Comparison of ENCODE assay signal across 7 cellular contexts in genomic region chr20:60378620-60379019, GRCh38.
"Had no signal": no experiment of that assay in that cellular context is flagged by ENCODE, and none has a peak within 500 bp of the region (broad histone marks: within the 10 kb centered on the region; RNA-seq: fewer than 3 reads in every experiment).

No MANE protein-coding gene starts in this region.

- H3K4me3 ChIP-seq: GM23248, GM23338, HAP-1 had no signal

- H3K36me3 ChIP-seq: HAP-1 had no signal

- H3K27ac Mint-ChIP-seq: GM23338, HFFc6 had no signal

- H2AFZ ChIP-seq: GM23248, GM23338 had no signal

- DNase-seq: GM23248, GOT3, H7, HCEC 1CT, HFFc6 had no signal

- H3K4me2 ChIP-seq: GM23338 had no signal

- H3K4me3 Mint-ChIP-seq: GM23338, HFFc6 had no signal

- H3K9me3 ChIP-seq: HAP-1 had no signal

- H3K4me1 Mint-ChIP-seq: GM23338 had no signal

- H3K4me1 ChIP-seq: HAP-1 had no signal

- H3K9ac ChIP-seq: GM23248 had no signal

- H3K27ac ChIP-seq: GM23248 had no signal
